Comparison of ENCODE assay signal across 9 cellular contexts in the genomic region with DNA sequence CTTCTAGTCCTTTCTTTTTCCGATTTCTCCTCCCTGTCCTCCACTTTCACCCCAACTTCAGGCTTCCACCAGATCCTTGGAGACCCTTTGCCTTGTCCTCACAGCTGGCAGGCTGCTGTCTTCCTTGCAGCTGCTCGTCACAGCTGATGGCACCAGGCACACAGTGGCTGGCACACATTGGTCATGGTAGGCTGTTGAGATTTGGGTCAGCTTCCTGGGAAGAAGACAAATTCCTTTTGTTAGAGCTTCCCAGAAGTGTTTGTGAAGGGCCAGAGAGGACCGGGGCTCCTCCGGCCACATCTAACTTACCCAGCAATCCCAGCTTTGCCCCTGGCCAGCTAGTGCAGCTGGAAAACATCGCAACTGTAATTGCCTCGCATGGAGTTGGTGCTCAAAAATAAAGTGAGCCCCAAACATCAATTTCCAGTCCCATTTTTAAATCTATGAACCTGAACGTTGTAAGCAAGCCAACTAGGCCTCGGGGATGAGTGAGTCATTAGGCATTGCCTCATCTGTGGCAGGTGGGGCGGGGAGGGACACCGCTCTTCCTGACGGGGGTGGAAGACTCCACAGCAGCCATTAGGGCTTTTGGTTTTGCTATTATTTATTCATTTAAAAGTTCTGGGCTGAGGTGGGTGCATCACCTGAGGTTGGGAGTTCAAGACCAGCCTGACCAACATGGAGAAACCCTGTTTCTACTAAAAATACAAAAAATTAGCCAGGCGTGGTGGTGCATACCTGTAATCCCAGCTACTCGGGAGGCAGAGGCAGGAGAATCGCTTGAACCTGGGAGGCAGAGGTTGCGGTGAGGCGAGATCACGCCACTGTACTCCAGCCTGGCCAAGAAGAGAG. TPM values are rescaled to one million over a fixed set of nuclear protein-coding genes. Genes with fewer than 3 reads are reported as not detected.
DNase-seq lines count a peak whose midpoint lies in the region; ATAC-seq lines count a peak whose summit lies in the region.
"Had no signal": no experiment of that assay in that cellular context is flagged by ENCODE, and none has a peak within 500 bp of the region (broad histone marks: within the 10 kb centered on the region; RNA-seq: fewer than 3 reads in every experiment).

No MANE protein-coding gene starts in this region.

- peaks cover 10% of the 10 kb centered on the region for H3K9me3 Mint-ChIP-seq in activated naive CD8-positive, alpha-beta T cell treated with anti-CD3 and anti-CD28 coated beads for 36 hours

- H3K27ac Mint-ChIP-seq in activated naive CD8-positive, alpha-beta T cell treated with anti-CD3 and anti-CD28 coated beads for 36 hours: no peak overlapping the region

- H3K27me3 Mint-ChIP-seq in activated naive CD8-positive, alpha-beta T cell treated with anti-CD3 and anti-CD28 coated beads for 36 hours: no peaks in the 10 kb centered on the region

- peak overlapping the region; percentile 9 for H3K27ac ChIP-seq in angular gyrus (ENCODE audit: low read depth, low read length)
- H3K27ac ChIP-seq: neutrophil had no signal

- no peak overlapping the region for H3K4me3 Mint-ChIP-seq in activated naive CD8-positive, alpha-beta T cell treated with anti-CD3 and anti-CD28 coated beads for 36 hours

- peak; percentile 82 for DNase-seq in HT1080 (ENCODE audit: low read depth)
- peak; percentile 95 for DNase-seq in iris pigment epithelial cell (ENCODE audit: low read depth)
- peak; percentile 36 for DNase-seq in stromal cell of bone marrow (ENCODE audit: low read depth)
- no peak for DNase-seq in NCI-H128 (lab: John Stamatoyannopoulos, UW; ENCODE audit: unreplicated experiment)
- no peak for DNase-seq in activated naive CD8-positive, alpha-beta T cell treated with anti-CD3 and anti-CD28 coated beads for 36 hours

- H3K4me1 Mint-ChIP-seq in activated naive CD8-positive, alpha-beta T cell treated with anti-CD3 and anti-CD28 coated beads for 36 hours: peaks cover 15% of the 10 kb centered on the region

- peaks cover 2% of the 10 kb centered on the region for H3K36me3 Mint-ChIP-seq in activated naive CD8-positive, alpha-beta T cell treated with anti-CD3 and anti-CD28 coated beads for 36 hours

- ATAC-seq in HG03354 (IDR thresholded peaks at IDR 0.05; ENCODE audit: poor library complexity, severe bottlenecking, unreplicated experiment): no peak
- no peak for ATAC-seq in HG03521 (IDR thresholded peaks at IDR 0.05; ENCODE audit: unreplicated experiment)

RNA-seq across cellular contexts. Expression of gene CPA5, which starts 12.4 kb away (rescaled TPM):
- total RNA-seq in HT1080 (2014; rRNA removed; shearing (Covaris generic)): not detected in 2 replicates
- 0.15 and 0.28 TPM in 2 replicates for polyA plus RNA-seq in HT1080 (2015; cell fraction: cytosol; rRNA removed)
- polyA plus RNA-seq in HT1080 (2015; cell fraction: nucleus; rRNA removed): 0.08 TPM in 1 of 2 replicates, not detected in the other
- 1 to 10 TPM; 3.5 to 3.6 TPM for total RNA-seq in activated naive CD8-positive, alpha-beta T cell treated with anti-CD3 and anti-CD28 coated beads for 36 hours

RNA-seq across cellular contexts. Expression of gene CPA1, which starts 23.3 kb away (rescaled TPM):
- total RNA-seq in HT1080 (2014; rRNA removed; shearing (Covaris generic)): not detected in 2 replicates
- not detected in 2 replicates for polyA plus RNA-seq in HT1080 (2015; cell fraction: cytosol; rRNA removed)
- not detected in 2 replicates for polyA plus RNA-seq in HT1080 (2015; cell fraction: nucleus; rRNA removed)
- total RNA-seq in activated naive CD8-positive, alpha-beta T cell treated with anti-CD3 and anti-CD28 coated beads for 36 hours: not detected

Comparison
In these comparisons a context has a peak if more than half of its experiments do, and no peak if none do; other contexts are left out.
1. DNase-seq: peak in HT1080 (single experiment), iris pigment epithelial cell (single experiment) and stromal cell of bone marrow (single experiment); none in NCI-H128 (single experiment) and activated naive CD8-positive, alpha-beta T cell treated with anti-CD3 and anti-CD28 coated beads for 36 hours (single experiment).